Comparison of ENCODE assay signal across 19 cellular contexts in the genomic region with DNA sequence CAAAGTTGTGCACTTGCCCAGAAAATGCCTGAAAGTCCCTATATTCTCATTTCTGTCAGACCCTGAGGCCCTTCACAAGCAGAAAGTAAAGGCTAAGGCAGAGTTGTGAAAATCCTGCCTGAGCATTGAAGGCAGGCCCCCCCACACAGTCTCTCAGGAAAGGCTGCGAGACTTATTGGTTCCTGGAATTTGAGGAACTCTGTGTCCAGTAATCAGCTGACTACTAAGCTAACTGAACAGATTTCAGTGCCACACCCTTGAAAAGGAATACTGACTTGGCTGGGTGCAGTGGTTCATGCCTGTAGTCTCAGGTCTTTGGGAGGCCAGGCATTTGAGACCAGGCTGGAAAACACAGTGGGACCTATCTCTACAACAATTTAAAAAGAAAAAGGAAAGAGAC. TPM values are rescaled to one million over a fixed set of nuclear protein-coding genes. Genes with fewer than 3 reads are reported as not detected.
A peak's percentile ranks its signal among the peaks of the same experiment; 100 is the strongest.
DNase-seq lines count a peak whose midpoint lies in the region; ATAC-seq and TF ChIP-seq lines count a peak whose summit lies in the region.
"Had no signal": no experiment of that assay in that cellular context is flagged by ENCODE, and none has a peak within 500 bp of the region (broad histone marks: within the 10 kb centered on the region; RNA-seq: fewer than 3 reads in every experiment).

No MANE protein-coding gene starts in this region.

- H3K4me3 ChIP-seq in AG10803 (ENCODE audit: low read length), result no peak overlapping the region
- no peak overlapping the region for H3K4me3 ChIP-seq in fibroblast of pulmonary artery (replicated peaks; ENCODE audit: low read depth, low read length)
- H3K4me3 ChIP-seq in mucosa of descending colon, result no peak overlapping the region
- H3K4me3 ChIP-seq: MG63, Peyer's patch had no signal

- no peaks in the 10 kb centered on the region for H3K36me3 ChIP-seq in mucosa of descending colon (ENCODE audit: low read depth)
- H3K36me3 ChIP-seq: MG63, Peyer's patch had no signal

- H3K9me3 ChIP-seq in mucosa of descending colon, result peaks cover 3% of the 10 kb centered on the region
- H3K9me3 ChIP-seq: MG63, Peyer's patch had no signal

- peaks cover 14% of the 10 kb centered on the region for H3K27me3 Mint-ChIP-seq in activated CD4-positive, alpha-beta T cell treated with anti-CD3 and anti-CD28 coated beads, Interleukin-2, amount 10 ng/mL, durations not matched to agents 24 days and 14 days
- H3K27me3 Mint-ChIP-seq: activated naive CD4-positive, alpha-beta T cell treated with anti-CD3 and anti-CD28 coated beads, Interleukin-2, amount 50 U/mL, for 24 hours had no signal

- H3K4me1 ChIP-seq in mucosa of descending colon (ENCODE audit: low read depth), result peaks cover 4% of the 10 kb centered on the region
- H3K4me1 ChIP-seq: Peyer's patch had no signal

- H3K36me3 Mint-ChIP-seq in activated CD4-positive, alpha-beta T cell treated with anti-CD3 and anti-CD28 coated beads, Interleukin-2, amount 10 ng/mL, durations not matched to agents 24 days and 14 days (ENCODE audit: low read depth), result no peaks in the 10 kb centered on the region
- H3K36me3 Mint-ChIP-seq: activated naive CD4-positive, alpha-beta T cell treated with anti-CD3 and anti-CD28 coated beads, Interleukin-2, amount 50 U/mL, for 24 hours had no signal

- peak; percentile 20 for DNase-seq in AG10803 (ENCODE audit: low read depth)
- peak; percentile 71 for DNase-seq in NCI-H226
- peak; percentile 36 for DNase-seq in fibroblast of pulmonary artery (ENCODE audit: low read depth)
- DNase-seq in mucosa of descending colon, result peak in 2 of 3 donors; percentile 42 to 46
- no peak for DNase-seq in stimulated activated CD4-positive, alpha-beta T cell treated with anti-CD3 and anti-CD28 coated beads, Interleukin-4, amount 100 ng/mL, for 1 hour
- no peak for DNase-seq in activated T-cell treated with anti-CD3 and anti-CD28 coated beads, Interleukin-2, amount 50 U/mL, for 1 hour
- DNase-seq in activated CD4-positive, alpha-beta T cell treated with anti-CD3 and anti-CD28 coated beads, Interleukin-2, amount 10 ng/mL, durations not matched to agents 24 days and 14 days, result no peak
- DNase-seq in hippocampal formation (lab: John Stamatoyannopoulos, UW), result no peak
- DNase-seq: activated CD4-positive, CD25-positive, alpha-beta regulatory T cell treated with anti-CD3 and anti-CD28 coated beads, Interleukin-2, amount 50 U/mL, for 72 hours; caudate nucleus; COR-L47; MG63; NCI-H2029; NCI-H526; Peyer's patch; posterior cingulate gyrus; stimulated activated CD4-positive, alpha-beta T cell treated with anti-CD3 and anti-CD28 coated beads, Interleukin-15, amount 100 ng/mL, for 24 hours; T-helper 17 cell had no signal

- intact Hi-C loops in mucosa of descending colon (cut with DNase I, micrococcal nuclease), result no loop called here
- intact Hi-C loops in activated CD4-positive, alpha-beta T cell treated with anti-CD3 and anti-CD28 coated beads, Interleukin-2, amount 10 ng/mL, durations not matched to agents 24 days and 14 days (cut with micrococcal nuclease), result no loop called here

- no peaks in the 10 kb centered on the region for H3K4me1 Mint-ChIP-seq in activated CD4-positive, alpha-beta T cell treated with anti-CD3 and anti-CD28 coated beads, Interleukin-2, amount 10 ng/mL, durations not matched to agents 24 days and 14 days
- H3K4me1 Mint-ChIP-seq: activated naive CD4-positive, alpha-beta T cell treated with anti-CD3 and anti-CD28 coated beads, Interleukin-2, amount 50 U/mL, for 24 hours; T-helper 17 cell had no signal

- H3K4me3 Mint-ChIP-seq in activated CD4-positive, alpha-beta T cell treated with anti-CD3 and anti-CD28 coated beads, Interleukin-2, amount 10 ng/mL, durations not matched to agents 24 days and 14 days, result no peak overlapping the region
- H3K4me3 Mint-ChIP-seq: activated naive CD4-positive, alpha-beta T cell treated with anti-CD3 and anti-CD28 coated beads, Interleukin-2, amount 50 U/mL, for 24 hours; T-helper 17 cell had no signal

- peak; percentile 94 for ATAC-seq in mucosa of descending colon
- ATAC-seq: T-helper 17 cell had no signal

- TF ChIP-seq CTCF in AG10803 (conservative IDR thresholded peaks at IDR 0.05; ENCODE audit: low read length), result no peak
- TF ChIP-seq CTCF in fibroblast of pulmonary artery (IDR thresholded peaks at IDR 0.05; ENCODE audit: low read length, missing control alignments), result no peak
- TF ChIP-seq CTCF in mucosa of descending colon (IDR thresholded peaks at IDR 0.05), result no peak

- no peak overlapping the region for H3K27ac Mint-ChIP-seq in activated CD4-positive, alpha-beta T cell treated with anti-CD3 and anti-CD28 coated beads, Interleukin-2, amount 10 ng/mL, durations not matched to agents 24 days and 14 days
- H3K27ac Mint-ChIP-seq: activated naive CD4-positive, alpha-beta T cell treated with anti-CD3 and anti-CD28 coated beads, Interleukin-2, amount 50 U/mL, for 24 hours; T-helper 17 cell had no signal

- no peaks in the 10 kb centered on the region for H3K9me3 Mint-ChIP-seq in activated CD4-positive, alpha-beta T cell treated with anti-CD3 and anti-CD28 coated beads, Interleukin-2, amount 10 ng/mL, durations not matched to agents 24 days and 14 days
- H3K9me3 Mint-ChIP-seq: activated naive CD4-positive, alpha-beta T cell treated with anti-CD3 and anti-CD28 coated beads, Interleukin-2, amount 50 U/mL, for 24 hours had no signal

RNA-seq across cellular contexts. Expression of a gene that starts 21.1 kb away (rescaled TPM):
- 10 to 100 TPM; 45.3 to 54.1 (median 51.6) TPM for total RNA-seq in mucosa of descending colon
- 45.1 and 45.7 TPM in 2 replicates for total RNA-seq in activated CD4-positive, alpha-beta T cell treated with anti-CD3 and anti-CD28 coated beads, Interleukin-2, amount 10 ng/mL, durations not matched to agents 24 days and 14 days

Comparison
In these comparisons a context has a peak if more than half of its experiments do, and no peak if none do; other contexts are left out.
1. DNase-seq: peak in AG10803 (single experiment), NCI-H226 (single experiment), fibroblast of pulmonary artery (single experiment) and mucosa of descending colon (2 of 3); none in stimulated activated CD4-positive, alpha-beta T cell treated with anti-CD3 and anti-CD28 coated beads, Interleukin-4, amount 100 ng/mL, for 1 hour (single experiment), activated T-cell treated with anti-CD3 and anti-CD28 coated beads, Interleukin-2, amount 50 U/mL, for 1 hour (single experiment), activated CD4-positive, alpha-beta T cell treated with anti-CD3 and anti-CD28 coated beads, Interleukin-2, amount 10 ng/mL, durations not matched to agents 24 days and 14 days (single experiment) and hippocampal formation (0 of 2).